ENCODE assay signal across 8 cellular contexts in genomic region chr19:48720613-48721296, GRCh38. TPM values are rescaled to one million over a fixed set of nuclear protein-coding genes. Genes with fewer than 3 reads are reported as not detected.
A peak's percentile ranks its signal among the peaks of the same experiment; 100 is the strongest.
DNase-seq lines count a peak whose midpoint lies in the region; ATAC-seq, FAIRE-seq and TF ChIP-seq lines count a peak whose summit lies in the region.

No MANE protein-coding gene starts in this region.

- peak; percentile 79 for FAIRE-seq in bronchial epithelial cell (lab: Jason Lieb, UNC)

- no peaks in the 10 kb centered on the region for H3K27me3 ChIP-seq in A673 (replicated peaks; ENCODE audit: insufficient read depth, low read depth, low read length, poor library complexity)
- no peaks in the 10 kb centered on the region for H3K27me3 ChIP-seq in WERI-Rb-1 (ENCODE audit: insufficient read depth, low read depth, severe bottlenecking)
- no peaks in the 10 kb centered on the region for H3K27me3 ChIP-seq in bronchial epithelial cell (ENCODE audit: control insufficient read depth, insufficient read depth, low read length)

- H3K36me3 ChIP-seq in A673 (ENCODE audit: insufficient read depth, low read length, poor library complexity, severe bottlenecking) (no peaks in the 10 kb centered on the region), WERI-Rb-1 (no peaks in the 10 kb centered on the region; the same call in 1 of the 2 replicates), bronchial epithelial cell (ENCODE audit: control insufficient read depth, insufficient read depth, low read length) (no peaks in the 10 kb centered on the region)

- POLR2A ChIA-PET in A673 (lab: Charles Lee; ENCODE audit: low non-redundant PET), result no interaction called here

- peak; percentile 79 for ATAC-seq in GM18868 (IDR thresholded peaks at IDR 0.05; ENCODE audit: unreplicated experiment)
- peak; percentile 77 for ATAC-seq in HG03108 (IDR thresholded peaks at IDR 0.05; ENCODE audit: unreplicated experiment)

- H3K4me1 ChIP-seq in A673 (ENCODE audit: insufficient read depth, low read length, poor library complexity, severe bottlenecking), result peaks cover 50% of the 10 kb centered on the region

- H3K9me3 ChIP-seq in A673 (ENCODE audit: low read depth, low read length, poor library complexity, severe bottlenecking) (no peaks in the 10 kb centered on the region), WERI-Rb-1 (ENCODE audit: severe bottlenecking) (no peaks in the 10 kb centered on the region)

- DNase-seq in A673 (ENCODE audit: low spot score), result peak; percentile 100
- DNase-seq in NCI-H2196 (lab: John Stamatoyannopoulos, UW; ENCODE audit: unreplicated experiment), result peak; percentile 98
- DNase-seq in WERI-Rb-1, result peak; percentile 99
- DNase-seq in bronchial epithelial cell (ENCODE audit: low read depth), result peak; percentile 97
- DNase-seq in islet precursor cell, result peak; percentile 99
- peak; percentile 83 to 91 (median 91) for DNase-seq in stimulated activated CD4-positive, alpha-beta T cell treated with anti-CD3 and anti-CD28 coated beads, Interleukin-12 subunit alpha, Interleukin-12 subunit beta, amount 100 ng/mL, for 48 hours (ENCODE audit: low read depth in 2 of 3, low spot score in 1 of 3)

- TF ChIP-seq CTCF in A673 (conservative IDR thresholded peaks at IDR 0.05; ENCODE audit: low read depth, low read length), result no peak
- TF ChIP-seq CTCF in WERI-Rb-1 (IDR thresholded peaks at IDR 0.05; ENCODE audit: low read depth, low read length), result no peak
- TF ChIP-seq CTCF in bronchial epithelial cell (IDR thresholded peaks at IDR 0.05; ENCODE audit: insufficient read depth, low read length, severe bottlenecking), result no peak

- H3K27ac ChIP-seq in A673 (ENCODE audit: low read depth, low read length, poor library complexity, severe bottlenecking), result peak overlapping the region; percentile 84
- H3K27ac ChIP-seq in WERI-Rb-1, result peak overlapping the region; percentile 88

- peak overlapping the region; percentile 56 for H3K4me3 ChIP-seq in A673 (ENCODE audit: low read depth, low read length, poor library complexity, severe bottlenecking)
- peak overlapping the region; percentile 81 for H3K4me3 ChIP-seq in WERI-Rb-1 (ENCODE audit: low read depth, low read length)
- peak overlapping the region; percentile 50 for H3K4me3 ChIP-seq in bronchial epithelial cell (ENCODE audit: low read depth, low read length)

- no TSS peak for BruUV-seq in A673 (replicated peaks; lab: Mats Ljungman, UMichigan)

- CTCF ChIA-PET in A673 (lab: Charles Lee), result no interaction called here

- intact Hi-C loops in A673 (cut with micrococcal nuclease; ENCODE audit: unreplicated experiment), result no loop called here

RNA-seq across cellular contexts. Expression of gene MAMSTR, which starts 1.2 kb away (rescaled TPM):
- total RNA-seq in A673 (2021) (4.7 and 5.9 TPM in 2 replicates), bronchial epithelial cell (0.13 and 0.26 TPM in 2 replicates)

RNA-seq across cellular contexts. Expression of gene RASIP1, which starts 19.7 kb away (rescaled TPM):
- total RNA-seq in A673 (2021) (3.8 and 5.0 TPM in 2 replicates), bronchial epithelial cell (2.4 and 2.9 TPM in 2 replicates)

RNA-seq across cellular contexts. Expression of gene FUT2, which starts 25.0 kb away (rescaled TPM):
- not detected in 2 replicates for total RNA-seq in A673 (2021)
- 7.9 and 39.4 TPM in 2 replicates for total RNA-seq in bronchial epithelial cell

RNA-seq across cellular contexts. Expression of gene IZUMO1, which starts 26.0 kb away (rescaled TPM):
- total RNA-seq in A673 (2021) (not detected in 2 replicates), bronchial epithelial cell (0.26 and 2.3 TPM in 2 replicates)

RNA-seq across cellular contexts. Expression of gene FUT1, which starts 31.7 kb away (rescaled TPM):
- total RNA-seq in A673 (2021) (0.06 and 0.15 TPM in 2 replicates), bronchial epithelial cell (12.1 and 16.9 TPM in 2 replicates)

Comparison
In these comparisons a context has a peak if more than half of its experiments do, and no peak if none do; other contexts are left out.
1. Peak in every context shown above with its lines: DNase-seq, ATAC-seq, H3K4me3 ChIP-seq and H3K27ac ChIP-seq.